ENCODE assay signal across 2 cellular contexts in the genomic region with DNA sequence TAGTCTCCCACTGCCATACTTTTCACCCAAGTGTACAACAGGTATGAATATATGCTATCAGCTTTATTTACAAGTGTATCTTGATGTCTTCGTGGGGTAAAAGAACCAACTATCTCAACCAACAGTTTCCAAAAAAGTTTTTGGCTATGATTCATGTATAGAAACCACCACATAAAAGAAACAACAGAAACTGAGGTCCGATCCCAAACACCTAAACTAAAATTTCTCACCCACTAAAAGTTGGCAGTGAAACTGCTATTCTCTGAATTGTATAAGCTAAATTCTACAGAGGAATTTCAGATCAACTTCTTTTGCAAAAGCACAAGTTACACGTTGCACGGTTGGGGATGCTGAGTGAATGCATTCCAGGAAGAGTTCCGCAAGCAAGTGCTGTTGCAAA.
TF ChIP-seq lines count a peak whose summit lies in the region.

No MANE protein-coding gene starts in this region.

TF ChIP-seq in HepG2, 621 proteins besides CTCF, POLR2A, EP300 and RAD21:
- TF ChIP-seq CREB1 (IDR thresholded peaks at IDR 0.05): no peak
- no peak for TF ChIP-seq CREB1 (CRISPR knock-in tag; IDR thresholded peaks at IDR 0.05)
- TF ChIP-seq RCOR2 (CRISPR knock-in tag; IDR thresholded peaks at IDR 0.05): no peak
- TF ChIP-seq KAT7 (CRISPR knock-in tag; IDR thresholded peaks at IDR 0.05; ENCODE audit: borderline replicate concordance): no peak
- no peak for TF ChIP-seq ZMYM2 (CRISPR knock-in tag; IDR thresholded peaks at IDR 0.05)
- no peak for TF ChIP-seq ZNF761 (CRISPR knock-in tag; conservative IDR thresholded peaks at IDR 0.05)
- no peak for TF ChIP-seq ZMYM4 (CRISPR knock-in tag; IDR thresholded peaks at IDR 0.05)
- no peak for TF ChIP-seq ATM (IDR thresholded peaks at IDR 0.05; ENCODE audit: borderline replicate concordance)
- TF ChIP-seq RARG (CRISPR knock-in tag; IDR thresholded peaks at IDR 0.05; ENCODE audit: low read depth): no peak
- no peak for TF ChIP-seq TEAD3 (CRISPR knock-in tag; optimal IDR thresholded peaks at IDR 0.05; ENCODE audit: borderline replicate concordance)
- no peak for TF ChIP-seq NONO (IDR thresholded peaks at IDR 0.05)
- no peak for TF ChIP-seq NONO (CRISPR knock-in tag; conservative IDR thresholded peaks at IDR 0.05)
- no peak for TF ChIP-seq ZNF224 (CRISPR knock-in tag; IDR thresholded peaks at IDR 0.05)
- TF ChIP-seq IKZF1 (IDR thresholded peaks at IDR 0.05): no peak
- no peak for TF ChIP-seq PRPF4 (IDR thresholded peaks at IDR 0.05; ENCODE audit: low read depth, low read length, poor library complexity, severe bottlenecking)
- no peak for TF ChIP-seq SUZ12 (IDR thresholded peaks at IDR 0.05; ENCODE audit: low read depth, low read length)
- TF ChIP-seq ZNF577 (CRISPR knock-in tag; IDR thresholded peaks at IDR 0.05; ENCODE audit: borderline replicate concordance, low read depth): no peak
- TF ChIP-seq HES4 (CRISPR knock-in tag; IDR thresholded peaks at IDR 0.05; ENCODE audit: borderline replicate concordance): no peak

TF ChIP-seq in IMR-90, 13 proteins besides CTCF, POLR2A, EP300 and RAD21:
- TF ChIP-seq SMC3 (IDR thresholded peaks at IDR 0.05; ENCODE audit: low read depth, low read length): no peak
- TF ChIP-seq CEBPB (IDR thresholded peaks at IDR 0.05; ENCODE audit: low read depth, low read length): no peak
- TF ChIP-seq, protein P1, sequence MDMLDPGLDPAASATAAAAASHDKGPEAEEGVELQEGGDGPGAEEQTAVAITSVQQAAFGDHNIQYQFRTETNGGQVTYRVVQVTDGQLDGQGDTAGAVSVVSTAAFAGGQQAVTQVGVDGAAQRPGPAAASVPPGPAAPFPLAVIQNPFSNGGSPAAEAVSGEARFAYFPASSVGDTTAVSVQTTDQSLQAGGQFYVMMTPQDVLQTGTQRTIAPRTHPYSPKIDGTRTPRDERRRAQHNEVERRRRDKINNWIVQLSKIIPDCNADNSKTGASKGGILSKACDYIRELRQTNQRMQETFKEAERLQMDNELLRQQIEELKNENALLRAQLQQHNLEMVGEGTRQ (IDR thresholded peaks at IDR 0.05; ENCODE audit: low read depth, low read length): no peak
- TF ChIP-seq MAFK (IDR thresholded peaks at IDR 0.05; ENCODE audit: low read depth, low read length): no peak
- no peak for TF ChIP-seq MAZ (IDR thresholded peaks at IDR 0.05; ENCODE audit: borderline replicate concordance, low read depth, low read length)
- no peak for TF ChIP-seq FOS (IDR thresholded peaks at IDR 0.05; ENCODE audit: low read depth, low read length)
- no peak for TF ChIP-seq BHLHE40 (IDR thresholded peaks at IDR 0.05; ENCODE audit: low read depth, low read length)
- TF ChIP-seq, protein P2, sequence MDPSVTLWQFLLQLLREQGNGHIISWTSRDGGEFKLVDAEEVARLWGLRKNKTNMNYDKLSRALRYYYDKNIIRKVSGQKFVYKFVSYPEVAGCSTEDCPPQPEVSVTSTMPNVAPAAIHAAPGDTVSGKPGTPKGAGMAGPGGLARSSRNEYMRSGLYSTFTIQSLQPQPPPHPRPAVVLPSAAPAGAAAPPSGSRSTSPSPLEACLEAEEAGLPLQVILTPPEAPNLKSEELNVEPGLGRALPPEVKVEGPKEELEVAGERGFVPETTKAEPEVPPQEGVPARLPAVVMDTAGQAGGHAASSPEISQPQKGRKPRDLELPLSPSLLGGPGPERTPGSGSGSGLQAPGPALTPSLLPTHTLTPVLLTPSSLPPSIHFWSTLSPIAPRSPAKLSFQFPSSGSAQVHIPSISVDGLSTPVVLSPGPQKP (IDR thresholded peaks at IDR 0.05; ENCODE audit: borderline replicate concordance, low read depth, low read length): no peak
- TF ChIP-seq RFX5 (IDR thresholded peaks at IDR 0.05; ENCODE audit: low read depth, low read length): no peak
- TF ChIP-seq CHD1 (IDR thresholded peaks at IDR 0.05; ENCODE audit: low read depth, low read length): no peak
- no peak for TF ChIP-seq NFE2L2 (IDR thresholded peaks at IDR 0.05; ENCODE audit: low read depth, low read length)
